10 cellular contexts compared by ENCODE assay signal in genomic region chr1:8006037-8006963, GRCh38. TPM values are rescaled to one million over a fixed set of nuclear protein-coding genes. Genes with fewer than 3 reads are reported as not detected.
DNase-seq lines count a peak whose midpoint lies in the region; TF ChIP-seq lines count a peak whose summit lies in the region.
"Had no signal": no experiment of that assay in that cellular context is flagged by ENCODE, and none has a peak within 500 bp of the region (broad histone marks: within the 10 kb centered on the region; RNA-seq: fewer than 3 reads in every experiment).

No MANE protein-coding gene starts in this region.

- DNase-seq in HPDE6-E6E7 (ENCODE audit: extremely low spot score): peak; percentile 36
- DNase-seq in NCI-H526 (lab: John Stamatoyannopoulos, UW): peak; percentile 96 to 98
- DNase-seq in esophagus muscularis mucosa (ENCODE audit: extremely low spot score): no peak
- no peak for DNase-seq in stomach
- no peak for DNase-seq in nucleus accumbens (lab: John Stamatoyannopoulos, UW)
- no peak for DNase-seq in NK-92 (lab: John Stamatoyannopoulos, UW; ENCODE audit: unreplicated experiment)
- DNase-seq in middle frontal gyrus (ENCODE audit: extremely low spot score, low spot score): no peak
- no peak for DNase-seq in mesenteric fat pad (ENCODE audit: low spot score)
- DNase-seq: midbrain; stimulated activated CD4-positive, alpha-beta T cell treated with anti-CD3 and anti-CD28 coated beads, Interleukin-2, amount 100 ng/mL, for 48 hours had no signal

- intact Hi-C loops in esophagus muscularis mucosa (cut with DNase I) (no loop called here), stomach (cut with DNase I; ENCODE audit: low total_unique reads) (no loop called here)

- TF ChIP-seq CTCF in esophagus muscularis mucosa (IDR thresholded peaks at IDR 0.05) (no peak), stomach (IDR thresholded peaks at IDR 0.05) (no peak)

- TF ChIP-seq POLR2A in esophagus muscularis mucosa (IDR thresholded peaks at IDR 0.05; ENCODE audit: low read depth) (no peak), stomach (IDR thresholded peaks at IDR 0.05) (no peak)

- H3K36me3 ChIP-seq in esophagus muscularis mucosa (peaks cover 6 to 31% (median 21%) of the 10 kb centered on the region in 4 donors), stomach (peaks cover 14 to 31% (median 28%) of the 10 kb centered on the region in 4 donors)

- H3K27ac ChIP-seq in esophagus muscularis mucosa (replicated peaks in 1 of 4) (peak overlapping the region; percentile 81 to 89 (median 86)), stomach (peak overlapping the region; percentile 17 to 84 (median 71))

- H3K4me3 ChIP-seq in esophagus muscularis mucosa: no peak overlapping the region
- no peak overlapping the region for H3K4me3 ChIP-seq in stomach

- no peak for TF ChIP-seq EP300 in esophagus muscularis mucosa (IDR thresholded peaks at IDR 0.05)
- no peak for TF ChIP-seq EP300 in stomach (IDR thresholded peaks at IDR 0.05)

- no peaks in the 10 kb centered on the region for H3K9me3 ChIP-seq in esophagus muscularis mucosa
- H3K9me3 ChIP-seq in stomach: no peaks in the 10 kb centered on the region

- WGBS in esophagus muscularis mucosa: 94% methylated on average over 12 of the region's 12 CpGs
- 50 to 76% (median 73%) methylated on average over 12 of the region's 12 CpGs for WGBS in stomach, 5 donors

- H3K4me1 ChIP-seq in esophagus muscularis mucosa (peaks cover 28 to 80% (median 75%) of the 10 kb centered on the region in 4 donors), stomach (peaks cover 20 to 45% (median 34%) of the 10 kb centered on the region in 4 donors)

- H3K27me3 ChIP-seq in esophagus muscularis mucosa (no peaks in the 10 kb centered on the region), stomach (no peaks in the 10 kb centered on the region)

RNA-seq across cellular contexts. Expression of gene ERRFI1, which starts 19.8 kb away (rescaled TPM):
- 100 to 1,000 TPM; 308 to 587 (median 435) TPM for total RNA-seq in esophagus muscularis mucosa
- total RNA-seq in stomach: 100 to 1,000 TPM in 3 of 5 donors, 10 to 100 TPM in 1, 1 to 10 TPM in 1; 3.5 to 201 (median 134) TPM
- 10 to 100 TPM; 31.4 to 47.7 (median 41.4) TPM for polyA plus RNA-seq in stomach
- 100 TPM for total RNA-seq in mesenteric fat pad

RNA-seq across cellular contexts. Expression of gene PARK7, which starts 44.8 kb away (rescaled TPM):
- 100 to 1,000 TPM; 201 to 229 (median 212) TPM for total RNA-seq in esophagus muscularis mucosa
- total RNA-seq in stomach: 100 to 1,000 TPM in 2 of 5 donors, 10 to 100 TPM in 3; 41.4 to 149 (median 98.1) TPM
- polyA plus RNA-seq in stomach: 100 to 1,000 TPM; 281 to 350 (median 311) TPM
- 295 TPM for total RNA-seq in mesenteric fat pad

Comparison
In these comparisons a context has a peak if more than half of its experiments do, and no peak if none do; other contexts are left out.
1. DNase-seq: peak in HPDE6-E6E7 (single experiment) and NCI-H526 (2 of 2); none in esophagus muscularis mucosa (single experiment), stomach (single experiment), nucleus accumbens (0 of 56), NK-92 (single experiment), middle frontal gyrus (single experiment) and mesenteric fat pad (single experiment).